Comparison of ENCODE assay signal across 16 cellular contexts in genomic region chr3:179840985-179841384, GRCh38.
DNase-seq lines count a peak whose midpoint lies in the region; ATAC-seq and TF ChIP-seq lines count a peak whose summit lies in the region.
"Had no signal": no experiment of that assay in that cellular context is flagged by ENCODE, and none has a peak within 500 bp of the region (broad histone marks: within the 10 kb centered on the region; RNA-seq: fewer than 3 reads in every experiment).

No MANE protein-coding gene starts in this region.

- H3K27ac ChIP-seq in left ventricle myocardium inferior (replicated peaks): no peak overlapping the region
- no peak overlapping the region for H3K27ac ChIP-seq in coronary artery
- H3K27ac ChIP-seq: A549, neutrophil had no signal

- H3K36me3 ChIP-seq in left ventricle myocardium inferior: no peaks in the 10 kb centered on the region
- H3K36me3 ChIP-seq: neutrophil had no signal

- in situ Hi-C loops in SK-MEL-5 (cut with HindIII; ENCODE audit: low pct_unique_long_range_greater_than_20kb, low sequenced_read_pairs): no loop called here

- intact Hi-C loops in left cardiac atrium (cut with DNase I) (no loop called here), left ventricle myocardium inferior (cut with micrococcal nuclease) (no loop called here)

- H3K27me3 ChIP-seq in left ventricle myocardium inferior (ENCODE audit: low read depth): no peaks in the 10 kb centered on the region

- no peak overlapping the region for H3K4me3 ChIP-seq in left ventricle myocardium inferior
- H3K4me3 ChIP-seq in fibroblast of mammary gland (ENCODE audit: control insufficient read depth, low read depth, low read length): no peak overlapping the region
- no peak overlapping the region for H3K4me3 ChIP-seq in coronary artery
- H3K4me3 ChIP-seq: A549 had no signal

- H3K9me3 ChIP-seq in left ventricle myocardium inferior (replicated peaks): no peaks in the 10 kb centered on the region
- H3K9me3 ChIP-seq: A549, neutrophil had no signal

- DNase-seq in left cardiac atrium (peak; percentile 22), left ventricle myocardium inferior (no peak), SK-MEL-5 (ENCODE audit: low read depth, low spot score) (peak; percentile 17), fibroblast of mammary gland (ENCODE audit: low read depth) (peak; percentile 65), coronary artery (ENCODE audit: low spot score) (no peak)
- DNase-seq: activated CD4-positive, alpha-beta memory T cell treated with anti-CD3 and anti-CD28 coated beads, Interleukin-2, amount 10 ng/mL, durations not matched to agents 7 days and 5 days; activated naive CD4-positive, alpha-beta T cell treated with anti-CD3 and anti-CD28 coated beads, Interleukin-2, amount 50 U/mL, for 16 hours; cortex of kidney; head of caudate nucleus; KG1; NCI-H2029 treated with DMSO at 0.1 percent for 48 hours had no signal

- peaks cover 5% of the 10 kb centered on the region for H3K4me1 ChIP-seq in left ventricle myocardium inferior
- H3K4me1 ChIP-seq: A549 had no signal

- peak; percentile 38 to 81 for ATAC-seq in left cardiac atrium
- no peak for ATAC-seq in GM21360 (IDR thresholded peaks at IDR 0.05; ENCODE audit: unreplicated experiment)
- ATAC-seq in GM19351 (IDR thresholded peaks at IDR 0.05; ENCODE audit: unreplicated experiment): no peak
- no peak for ATAC-seq in HG03039 (IDR thresholded peaks at IDR 0.05; ENCODE audit: unreplicated experiment)
- ATAC-seq: A549 had no signal

- no peak for TF ChIP-seq CTCF in left ventricle myocardium inferior (IDR thresholded peaks at IDR 0.05; ENCODE audit: borderline replicate concordance)
- TF ChIP-seq CTCF in fibroblast of mammary gland (conservative IDR thresholded peaks at IDR 0.05; ENCODE audit: control insufficient read depth, insufficient read depth, low read depth, low read length): no peak
- TF ChIP-seq CTCF in coronary artery (IDR thresholded peaks at IDR 0.05): no peak

Comparison
In these comparisons a context has a peak if more than half of its experiments do, and no peak if none do; other contexts are left out.
1. DNase-seq: peak in left cardiac atrium (single experiment), SK-MEL-5 (single experiment) and fibroblast of mammary gland (single experiment); none in left ventricle myocardium inferior (single experiment) and coronary artery (single experiment).
2. ATAC-seq: peak in left cardiac atrium (2 of 2); none in GM21360 (single experiment), GM19351 (single experiment) and HG03039 (single experiment).